Comparison of ENCODE assay signal across 2 cellular contexts in genomic region chr1:115827452-115827851, GRCh38.
TF ChIP-seq lines count a peak whose summit lies in the region.

No MANE protein-coding gene starts in this region.

TF ChIP-seq in GM23338, 12 proteins besides CTCF, POLR2A, EP300 and RAD21:
- TF ChIP-seq REST (IDR thresholded peaks at IDR 0.05; ENCODE audit: unreplicated experiment) (no peak), ZNF462 (CRISPR knock-in tag; IDR thresholded peaks at IDR 0.05) (no peak), ZNF114 (CRISPR knock-in tag; IDR thresholded peaks at IDR 0.05) (no peak), EZH2 (IDR thresholded peaks at IDR 0.05; ENCODE audit: low read depth, unreplicated experiment) (no peak), ETS1 (IDR thresholded peaks at IDR 0.05) (no peak), NANOG (IDR thresholded peaks at IDR 0.05; ENCODE audit: borderline replicate concordance) (no peak)

TF ChIP-seq in neural cell, 6 proteins besides CTCF, POLR2A, EP300 and RAD21 (continued from another document):
- TF ChIP-seq REST (IDR thresholded peaks at IDR 0.05; ENCODE audit: borderline replicate concordance) = peak; percentile 66
- no peak for TF ChIP-seq SMC3 (conservative IDR thresholded peaks at IDR 0.05; ENCODE audit: poor library complexity)
